ENCODE assay signal across 30 cellular contexts in the genomic region with DNA sequence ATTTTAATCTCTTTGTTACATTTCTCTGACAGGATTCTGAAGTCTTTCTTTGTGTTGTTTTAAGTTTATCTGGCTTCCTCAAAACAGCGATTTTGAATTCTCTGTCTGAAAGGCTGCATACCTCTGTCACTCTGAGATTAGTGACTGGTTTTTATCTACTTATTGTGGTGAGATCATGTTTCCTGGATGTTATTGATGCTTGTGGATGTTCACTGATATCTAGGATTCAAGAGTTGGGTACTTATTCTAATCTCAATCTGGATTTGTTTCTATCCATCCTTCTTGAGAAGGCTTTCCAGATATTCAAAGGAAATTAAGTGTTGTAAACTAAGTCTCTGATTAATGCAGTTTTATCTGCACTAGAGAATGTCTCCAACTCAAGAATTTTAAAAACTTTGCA.
"Had no signal": no experiment of that assay in that cellular context is flagged by ENCODE, and none has a peak within 500 bp of the region (broad histone marks: within the 10 kb centered on the region; RNA-seq: fewer than 3 reads in every experiment).

No MANE protein-coding gene starts in this region.

- H3K9me3 Mint-ChIP-seq: nephron progenitor cell, type B pancreatic cell had no signal

- H3K27me3 Mint-ChIP-seq: activated CD4-positive, alpha-beta T cell treated with anti-CD3 and anti-CD28 coated beads, Interleukin-2, amount 10 ng/mL, durations not matched to agents 24 days and 14 days; activated CD8-positive, alpha-beta memory T cell treated with anti-CD3 and anti-CD28 coated beads, Interleukin-2, amount 10 ng/mL, durations not matched to agents 7 days and 5 days; activated CD8-positive, alpha-beta T cell treated with anti-CD3 and anti-CD28 coated beads for 36 hours; activated naive CD8-positive, alpha-beta T cell treated with anti-CD3 and anti-CD28 coated beads, Interleukin-2, amount 50 U/mL, for 24 hours; type B pancreatic cell had no signal

- H3K4me3 Mint-ChIP-seq: activated CD4-positive, alpha-beta T cell treated with anti-CD3 and anti-CD28 coated beads, Interleukin-2, amount 10 ng/mL, durations not matched to agents 24 days and 14 days; activated CD8-positive, alpha-beta memory T cell treated with anti-CD3 and anti-CD28 coated beads, Interleukin-2, amount 10 ng/mL, durations not matched to agents 7 days and 5 days; activated CD8-positive, alpha-beta T cell treated with anti-CD3 and anti-CD28 coated beads for 36 hours; activated naive CD8-positive, alpha-beta T cell treated with anti-CD3 and anti-CD28 coated beads, Interleukin-2, amount 50 U/mL, for 24 hours; nephron progenitor cell; T-helper 1 cell treated with Interleukin-12 subunit alpha and Interleukin-12 subunit beta and Interleukin-4 antibody, amounts not matched to agents 30 μg/mL and 1 μg/mL, for 36 hours; type B pancreatic cell had no signal

- DNase-seq: activated CD4-positive, alpha-beta T cell treated with anti-CD3 and anti-CD28 coated beads, Interleukin-2, amount 10 ng/mL, durations not matched to agents 24 days and 14 days; activated CD8-positive, alpha-beta memory T cell treated with anti-CD3 and anti-CD28 coated beads, Interleukin-2, amount 10 ng/mL, durations not matched to agents 7 days and 5 days; activated CD8-positive, alpha-beta T cell treated with anti-CD3 and anti-CD28 coated beads for 36 hours; activated effector memory CD4-positive, alpha-beta T cell treated with anti-CD3 and anti-CD28 coated beads, Interleukin-2, amount 50 U/mL, for 16 hours; activated naive CD4-positive, alpha-beta T cell treated with anti-CD3 and anti-CD28 coated beads, Interleukin-2, amount 50 U/mL, for 16 hours; activated naive CD8-positive, alpha-beta T cell treated with anti-CD3 and anti-CD28 coated beads, Interleukin-2, amount 50 U/mL, for 24 hours; activated T-cell treated with anti-CD3 and anti-CD28 coated beads for 4 hours; anterior cingulate cortex; central memory CD4-positive, alpha-beta T cell; effector memory CD4-positive, alpha-beta T cell; head of caudate nucleus; hypothalamus; islet precursor cell; left cardiac atrium; mucosa of descending colon; nephron progenitor cell; posterior cingulate gyrus; sigmoid colon; stimulated activated CD4-positive, alpha-beta T cell treated with anti-CD3 and anti-CD28 coated beads, Interleukin-4, amount 100 ng/mL, for 1 hour; stimulated activated naive CD4-positive, alpha-beta T cell; T1000 had no signal

- H3K27ac ChIP-seq: esophagus muscularis mucosa, gastroesophageal sphincter, sigmoid colon, thoracic aorta, vagina, VCaP had no signal

- H3K9me3 ChIP-seq: esophagus muscularis mucosa, gastroesophageal sphincter, thoracic aorta, vagina had no signal

- H3K27me3 ChIP-seq: esophagus muscularis mucosa, gastroesophageal sphincter, sigmoid colon, vagina had no signal

- H3K4me3 ChIP-seq: esophagus muscularis mucosa, gastroesophageal sphincter, mucosa of descending colon, sigmoid colon, thoracic aorta, vagina had no signal

- H3K36me3 Mint-ChIP-seq: activated CD8-positive, alpha-beta memory T cell treated with anti-CD3 and anti-CD28 coated beads, Interleukin-2, amount 10 ng/mL, durations not matched to agents 7 days and 5 days; type B pancreatic cell had no signal

- FAIRE-seq: colon had no signal

- H3K4me1 ChIP-seq: esophagus muscularis mucosa, gastroesophageal sphincter, sigmoid colon, vagina had no signal

- H3K27ac Mint-ChIP-seq: activated CD4-positive, alpha-beta T cell treated with anti-CD3 and anti-CD28 coated beads, Interleukin-2, amount 10 ng/mL, durations not matched to agents 24 days and 14 days; activated CD8-positive, alpha-beta memory T cell treated with anti-CD3 and anti-CD28 coated beads, Interleukin-2, amount 10 ng/mL, durations not matched to agents 7 days and 5 days; activated CD8-positive, alpha-beta T cell treated with anti-CD3 and anti-CD28 coated beads for 36 hours; activated naive CD8-positive, alpha-beta T cell treated with anti-CD3 and anti-CD28 coated beads, Interleukin-2, amount 50 U/mL, for 24 hours; nephron progenitor cell; T-helper 1 cell treated with Interleukin-12 subunit alpha and Interleukin-12 subunit beta and Interleukin-4 antibody, amounts not matched to agents 30 μg/mL and 1 μg/mL, for 36 hours; type B pancreatic cell had no signal

- H3K4me1 Mint-ChIP-seq: activated CD4-positive, alpha-beta T cell treated with anti-CD3 and anti-CD28 coated beads, Interleukin-2, amount 10 ng/mL, durations not matched to agents 24 days and 14 days; activated CD8-positive, alpha-beta memory T cell treated with anti-CD3 and anti-CD28 coated beads, Interleukin-2, amount 10 ng/mL, durations not matched to agents 7 days and 5 days; activated naive CD8-positive, alpha-beta T cell treated with anti-CD3 and anti-CD28 coated beads, Interleukin-2, amount 50 U/mL, for 24 hours; nephron progenitor cell had no signal

- H3K36me3 ChIP-seq: esophagus muscularis mucosa, gastroesophageal sphincter, sigmoid colon, thoracic aorta, vagina had no signal

- ATAC-seq: activated CD4-positive, CD25-positive, alpha-beta regulatory T cell treated with anti-CD3 and anti-CD28 coated beads, Interleukin-2, amount 50 U/mL, for 24 hours; activated CD8-positive, alpha-beta memory T cell treated with anti-CD3 and anti-CD28 coated beads, Interleukin-2, amount 10 ng/mL, durations not matched to agents 7 days and 5 days; activated CD8-positive, alpha-beta T cell treated with anti-CD3 and anti-CD28 coated beads for 36 hours; activated naive CD8-positive, alpha-beta T cell treated with anti-CD3 and anti-CD28 coated beads, Interleukin-2, amount 50 U/mL, for 24 hours; gastroesophageal sphincter; left cardiac atrium; mucosa of descending colon had no signal
